Comparison of ENCODE assay signal across 8 cellular contexts in the genomic region with DNA sequence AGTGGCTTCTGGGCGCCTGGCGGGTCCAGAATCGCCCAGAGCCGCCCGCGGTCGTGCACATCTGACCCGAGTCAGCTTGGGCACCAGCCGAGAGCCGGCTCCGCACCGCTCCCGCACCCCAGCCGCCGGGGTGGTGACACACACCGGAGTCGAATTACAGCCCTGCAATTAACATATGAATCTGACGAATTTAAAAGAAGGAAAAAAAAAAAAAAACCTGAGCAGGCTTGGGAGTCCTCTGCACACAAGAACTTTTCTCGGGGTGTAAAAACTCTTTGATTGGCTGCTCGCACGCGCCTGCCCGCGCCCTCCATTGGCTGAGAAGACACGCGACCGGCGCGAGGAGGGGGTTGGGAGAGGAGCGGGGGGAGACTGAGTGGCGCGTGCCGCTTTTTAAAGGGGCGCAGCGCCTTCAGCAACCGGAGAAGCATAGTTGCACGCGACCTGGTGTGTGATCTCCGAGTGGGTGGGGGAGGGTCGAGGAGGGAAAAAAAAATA. TPM values are rescaled to one million over a fixed set of nuclear protein-coding genes. Genes with fewer than 3 reads are reported as not detected.
DNase-seq lines count a peak whose midpoint lies in the region; ATAC-seq, FAIRE-seq and TF ChIP-seq lines count a peak whose summit lies in the region.

A gene with protein sequence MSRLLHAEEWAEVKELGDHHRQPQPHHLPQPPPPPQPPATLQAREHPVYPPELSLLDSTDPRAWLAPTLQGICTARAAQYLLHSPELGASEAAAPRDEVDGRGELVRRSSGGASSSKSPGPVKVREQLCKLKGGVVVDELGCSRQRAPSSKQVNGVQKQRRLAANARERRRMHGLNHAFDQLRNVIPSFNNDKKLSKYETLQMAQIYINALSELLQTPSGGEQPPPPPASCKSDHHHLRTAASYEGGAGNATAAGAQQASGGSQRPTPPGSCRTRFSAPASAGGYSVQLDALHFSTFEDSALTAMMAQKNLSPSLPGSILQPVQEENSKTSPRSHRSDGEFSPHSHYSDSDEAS (plus strand): TSS at position 422 of the 498 bp plus-strand sequence. CDS start 174 bp downstream, outside the sequence.

- intact Hi-C loops in activated T-helper 2 cell treated with anti-CD3 and anti-CD28 coated beads, Interferon-gamma antibody, Interleukin-2, Interleukin-4, amounts not matched to agents 10 μg/mL and 5 μg/mL and 100 μg/mL, durations not matched to agents 14 hours and 24 hours and 36 hours (cut with micrococcal nuclease) = no loop called here

- no peak for FAIRE-seq in GM12892 (lab: Jason Lieb, UNC)

- no peaks in the 10 kb centered on the region for H3K36me3 ChIP-seq in CD4-positive, CD25-positive, alpha-beta regulatory T cell (ENCODE audit: control insufficient read depth, insufficient read depth, low read length)
- H3K36me3 ChIP-seq in HUES48 (ENCODE audit: control insufficient read depth, insufficient read depth, low read length) (no peaks in the 10 kb centered on the region), subcutaneous abdominal adipose tissue (ENCODE audit: control insufficient read depth in 5 of 5, insufficient read depth in 5 of 5, low read length in 5 of 5) (no peaks in the 10 kb centered on the region)

- H3K4me3 Mint-ChIP-seq in CD4-positive, CD25-positive, alpha-beta regulatory T cell = peak within 1 kb of the TSS in 3 of 4 donors; percentile 16 to 82 (median 33)
- peak within 1 kb of the TSS; percentile 60 for H3K4me3 Mint-ChIP-seq in activated T-helper 2 cell treated with anti-CD3 and anti-CD28 coated beads, Interferon-gamma antibody, Interleukin-2, Interleukin-4, amounts not matched to agents 10 μg/mL and 5 μg/mL and 100 μg/mL, durations not matched to agents 14 hours and 24 hours and 36 hours (ENCODE audit: low read depth)
- peak within 1 kb of the TSS in 2 of 5 donors; percentile 40 to 53 for H3K4me3 Mint-ChIP-seq in immature natural killer cell

- peaks cover 0 to 8% (median 4%) of the 10 kb centered on the region in 4 donors for H3K4me1 Mint-ChIP-seq in CD4-positive, CD25-positive, alpha-beta regulatory T cell
- peaks cover 6% of the 10 kb centered on the region for H3K4me1 Mint-ChIP-seq in activated T-helper 2 cell treated with anti-CD3 and anti-CD28 coated beads, Interferon-gamma antibody, Interleukin-2, Interleukin-4, amounts not matched to agents 10 μg/mL and 5 μg/mL and 100 μg/mL, durations not matched to agents 14 hours and 24 hours and 36 hours (ENCODE audit: low read depth)
- H3K4me1 Mint-ChIP-seq in immature natural killer cell = peaks cover 0 to 6% of the 10 kb centered on the region in 2 donors

- TF ChIP-seq POLR2A in GM12892 (IDR thresholded peaks at IDR 0.05; ENCODE audit: low read depth, low read length) = no peak

- no peak within 1 kb of the TSS for H3K27ac Mint-ChIP-seq in CD4-positive, CD25-positive, alpha-beta regulatory T cell
- no peak within 1 kb of the TSS for H3K27ac Mint-ChIP-seq in activated T-helper 2 cell treated with anti-CD3 and anti-CD28 coated beads, Interferon-gamma antibody, Interleukin-2, Interleukin-4, amounts not matched to agents 10 μg/mL and 5 μg/mL and 100 μg/mL, durations not matched to agents 14 hours and 24 hours and 36 hours
- no peak within 1 kb of the TSS for H3K27ac Mint-ChIP-seq in immature natural killer cell

- H3K9me3 Mint-ChIP-seq in CD4-positive, CD25-positive, alpha-beta regulatory T cell = peaks cover 0 to 11% (median 0%) of the 10 kb centered on the region in 7 donors
- H3K9me3 Mint-ChIP-seq in activated T-helper 2 cell treated with anti-CD3 and anti-CD28 coated beads, Interferon-gamma antibody, Interleukin-2, Interleukin-4, amounts not matched to agents 10 μg/mL and 5 μg/mL and 100 μg/mL, durations not matched to agents 14 hours and 24 hours and 36 hours = no peaks in the 10 kb centered on the region
- H3K9me3 Mint-ChIP-seq in immature natural killer cell = peaks cover 5 to 57% (median 17%) of the 10 kb centered on the region in 6 donors

- no peak for ATAC-seq in CD4-positive, CD25-positive, alpha-beta regulatory T cell (ENCODE audit: low read depth in 2 of 2)
- ATAC-seq in HG03520 (IDR thresholded peaks at IDR 0.05; ENCODE audit: unreplicated experiment) = no peak

- peaks cover 33% of the 10 kb centered on the region for H3K27me3 ChIP-seq in CD4-positive, CD25-positive, alpha-beta regulatory T cell (ENCODE audit: control insufficient read depth, insufficient read depth, low read length)
- H3K27me3 ChIP-seq in HUES48 (ENCODE audit: control insufficient read depth, insufficient read depth, low read length) = peaks cover 74% of the 10 kb centered on the region
- H3K27me3 ChIP-seq in subcutaneous abdominal adipose tissue (ENCODE audit: control insufficient read depth in 5 of 5, insufficient read depth in 4 of 5, low read length in 5 of 5) = peaks cover 41 to 71% (median 60%) of the 10 kb centered on the region in 5 donors

- peaks cover 0 to 5% of the 10 kb centered on the region in 2 experiments for H3K9me3 ChIP-seq in CD4-positive, CD25-positive, alpha-beta regulatory T cell (ENCODE audit: control insufficient read depth in 2 of 2, low read length in 2 of 2)
- H3K9me3 ChIP-seq in HUES48 (ENCODE audit: control insufficient read depth, insufficient read depth, low read length) = no peaks in the 10 kb centered on the region
- H3K9me3 ChIP-seq in iPS-18c (ENCODE audit: control insufficient read depth, insufficient read depth, low read length) = no peaks in the 10 kb centered on the region
- H3K9me3 ChIP-seq in subcutaneous abdominal adipose tissue (ENCODE audit: control insufficient read depth in 5 of 5, low read length in 5 of 5) = no peaks in the 10 kb centered on the region

- H3K27ac ChIP-seq in CD4-positive, CD25-positive, alpha-beta regulatory T cell (ENCODE audit: insufficient read depth, low read length, poor library complexity, severe bottlenecking) = no peak within 1 kb of the TSS
- H3K27ac ChIP-seq in HUES48 (ENCODE audit: low read depth, low read length) (no peak within 1 kb of the TSS), subcutaneous abdominal adipose tissue (ENCODE audit: low read depth, low read length) (no peak within 1 kb of the TSS)

- no peak for DNase-seq in CD4-positive, CD25-positive, alpha-beta regulatory T cell
- DNase-seq in activated T-helper 2 cell treated with anti-CD3 and anti-CD28 coated beads, Interferon-gamma antibody, Interleukin-2, Interleukin-4, amounts not matched to agents 10 μg/mL and 5 μg/mL and 100 μg/mL, durations not matched to agents 14 hours and 24 hours and 36 hours (ENCODE audit: low spot score) = no peak
- DNase-seq in immature natural killer cell (no peak), GM12892 (ENCODE audit: insufficient read length) (no peak)

- H3K4me3 ChIP-seq in CD4-positive, CD25-positive, alpha-beta regulatory T cell (ENCODE audit: low read depth, low read length) = no peak within 1 kb of the TSS
- H3K4me3 ChIP-seq in HUES48 (ENCODE audit: low read depth, low read length) (peak within 1 kb of the TSS; percentile 71), iPS-18c (ENCODE audit: insufficient read depth, low read depth, low read length) (peak within 1 kb of the TSS; percentile 67), subcutaneous abdominal adipose tissue (ENCODE audit: low read depth in 1 of 5, low read length in 5 of 5) (peak within 1 kb of the TSS; percentile 51 to 69 (median 54))

- H3K9ac ChIP-seq in HUES48 (ENCODE audit: low read depth, low read length) (peak within 1 kb of the TSS; percentile 35), subcutaneous abdominal adipose tissue (ENCODE audit: low read length in 5 of 5) (no peak within 1 kb of the TSS)

- H3K36me3 Mint-ChIP-seq in CD4-positive, CD25-positive, alpha-beta regulatory T cell = no peaks in the 10 kb centered on the region
- H3K36me3 Mint-ChIP-seq in activated T-helper 2 cell treated with anti-CD3 and anti-CD28 coated beads, Interferon-gamma antibody, Interleukin-2, Interleukin-4, amounts not matched to agents 10 μg/mL and 5 μg/mL and 100 μg/mL, durations not matched to agents 14 hours and 24 hours and 36 hours (ENCODE audit: low read depth) = no peaks in the 10 kb centered on the region
- H3K36me3 Mint-ChIP-seq in immature natural killer cell = peaks cover 3 to 12% (median 4%) of the 10 kb centered on the region in 3 donors

- peaks cover 65% of the 10 kb centered on the region for H3K27me3 Mint-ChIP-seq in CD4-positive, CD25-positive, alpha-beta regulatory T cell
- H3K27me3 Mint-ChIP-seq in activated T-helper 2 cell treated with anti-CD3 and anti-CD28 coated beads, Interferon-gamma antibody, Interleukin-2, Interleukin-4, amounts not matched to agents 10 μg/mL and 5 μg/mL and 100 μg/mL, durations not matched to agents 14 hours and 24 hours and 36 hours (ENCODE audit: low read depth) = peaks cover 67% of the 10 kb centered on the region
- H3K27me3 Mint-ChIP-seq in immature natural killer cell (ENCODE audit: low read depth in 3 of 3) = peaks cover 16 to 31% (median 23%) of the 10 kb centered on the region in 3 donors

- no peaks in the 10 kb centered on the region for H3K4me1 ChIP-seq in CD4-positive, CD25-positive, alpha-beta regulatory T cell (ENCODE audit: control insufficient read depth, insufficient read depth, low read length, poor library complexity, severe bottlenecking)
- H3K4me1 ChIP-seq in HUES48 (ENCODE audit: control insufficient read depth, insufficient read depth, low read length) = peaks cover 40% of the 10 kb centered on the region
- peaks cover 0 to 31% (median 25%) of the 10 kb centered on the region in 5 donors for H3K4me1 ChIP-seq in subcutaneous abdominal adipose tissue (ENCODE audit: control insufficient read depth in 5 of 5, insufficient read depth in 5 of 5, low read length in 5 of 5)

RNA-seq across cellular contexts. Expression of the gene that starts here (rescaled TPM):
- not detected for total RNA-seq in CD4-positive, CD25-positive, alpha-beta regulatory T cell
- polyA plus RNA-seq in CD4-positive, CD25-positive, alpha-beta regulatory T cell = not detected
- total RNA-seq in activated T-helper 2 cell treated with anti-CD3 and anti-CD28 coated beads, Interferon-gamma antibody, Interleukin-2, Interleukin-4, amounts not matched to agents 10 μg/mL and 5 μg/mL and 100 μg/mL, durations not matched to agents 14 hours and 24 hours and 36 hours = not detected in 2 replicates
- not detected for polyA plus RNA-seq in immature natural killer cell
- polyA plus RNA-seq in GM12892 (2012; ENCODE audit: missing spikeins) = not detected
